In genomic region chr10:66180651-66181318, GRCh38 we compare ENCODE assay signal across 8 cellular contexts.
A peak's percentile ranks its signal among the peaks of the same experiment; 100 is the strongest.
DNase-seq lines count a peak whose midpoint lies in the region; ATAC-seq and TF ChIP-seq lines count a peak whose summit lies in the region.

No MANE protein-coding gene starts in this region.

- no peak overlapping the region for H3K27ac Mint-ChIP-seq in activated naive CD8-positive, alpha-beta T cell treated with anti-CD3 and anti-CD28 coated beads, Interleukin-2, amount 10 ng/mL, durations not matched to agents 7 days and 5 days
- H3K27ac Mint-ChIP-seq in activated naive CD8-positive, alpha-beta T cell treated with anti-CD3 and anti-CD28 coated beads, Interleukin-2, amount 50 U/mL, for 24 hours, result no peak overlapping the region
- no peak overlapping the region for H3K27ac Mint-ChIP-seq in effector memory CD8-positive, alpha-beta T cell

- no peak overlapping the region for H3K4me3 Mint-ChIP-seq in activated naive CD8-positive, alpha-beta T cell treated with anti-CD3 and anti-CD28 coated beads, Interleukin-2, amount 10 ng/mL, durations not matched to agents 7 days and 5 days
- no peak overlapping the region for H3K4me3 Mint-ChIP-seq in activated naive CD8-positive, alpha-beta T cell treated with anti-CD3 and anti-CD28 coated beads, Interleukin-2, amount 50 U/mL, for 24 hours
- H3K4me3 Mint-ChIP-seq in effector memory CD8-positive, alpha-beta T cell, result no peak overlapping the region

- H3K36me3 Mint-ChIP-seq in activated naive CD8-positive, alpha-beta T cell treated with anti-CD3 and anti-CD28 coated beads, Interleukin-2, amount 10 ng/mL, durations not matched to agents 7 days and 5 days, result no peaks in the 10 kb centered on the region
- no peaks in the 10 kb centered on the region for H3K36me3 Mint-ChIP-seq in activated naive CD8-positive, alpha-beta T cell treated with anti-CD3 and anti-CD28 coated beads, Interleukin-2, amount 50 U/mL, for 24 hours (ENCODE audit: low read depth)
- H3K36me3 Mint-ChIP-seq in effector memory CD8-positive, alpha-beta T cell (ENCODE audit: insufficient read depth), result no peaks in the 10 kb centered on the region

- no peak overlapping the region for H3K27ac ChIP-seq in Peyer's patch

- H3K9me3 ChIP-seq in Peyer's patch, result no peaks in the 10 kb centered on the region

- TF ChIP-seq POLR2A in Peyer's patch (IDR thresholded peaks at IDR 0.05), result no peak

- peak; percentile 33 for ATAC-seq in activated naive CD8-positive, alpha-beta T cell treated with anti-CD3 and anti-CD28 coated beads, Interleukin-2, amount 10 ng/mL, durations not matched to agents 7 days and 5 days (ENCODE audit: low read depth)
- no peak for ATAC-seq in activated naive CD8-positive, alpha-beta T cell treated with anti-CD3 and anti-CD28 coated beads, Interleukin-2, amount 50 U/mL, for 24 hours
- ATAC-seq in GM21717 (IDR thresholded peaks at IDR 0.05; ENCODE audit: unreplicated experiment), result peak; percentile 86
- ATAC-seq in effector memory CD8-positive, alpha-beta T cell (replicated peaks), result peak; percentile 48

- no peaks in the 10 kb centered on the region for H3K27me3 ChIP-seq in Peyer's patch

- H3K4me3 ChIP-seq in Peyer's patch, result no peak overlapping the region

- POLR2A ChIA-PET in activated naive CD8-positive, alpha-beta T cell treated with anti-CD3 and anti-CD28 coated beads, Interleukin-2, amount 10 ng/mL, durations not matched to agents 7 days and 5 days (lab: Charles Lee), result no interaction called here

- no peaks in the 10 kb centered on the region for H3K9me3 Mint-ChIP-seq in activated naive CD8-positive, alpha-beta T cell treated with anti-CD3 and anti-CD28 coated beads, Interleukin-2, amount 10 ng/mL, durations not matched to agents 7 days and 5 days
- no peaks in the 10 kb centered on the region for H3K9me3 Mint-ChIP-seq in activated naive CD8-positive, alpha-beta T cell treated with anti-CD3 and anti-CD28 coated beads, Interleukin-2, amount 50 U/mL, for 24 hours
- no peaks in the 10 kb centered on the region for H3K9me3 Mint-ChIP-seq in effector memory CD8-positive, alpha-beta T cell

- no peaks in the 10 kb centered on the region for H3K4me1 Mint-ChIP-seq in activated naive CD8-positive, alpha-beta T cell treated with anti-CD3 and anti-CD28 coated beads, Interleukin-2, amount 10 ng/mL, durations not matched to agents 7 days and 5 days
- H3K4me1 Mint-ChIP-seq in activated naive CD8-positive, alpha-beta T cell treated with anti-CD3 and anti-CD28 coated beads, Interleukin-2, amount 50 U/mL, for 24 hours, result no peaks in the 10 kb centered on the region
- no peaks in the 10 kb centered on the region for H3K4me1 Mint-ChIP-seq in effector memory CD8-positive, alpha-beta T cell (ENCODE audit: low read depth in 2 of 2)

- TF ChIP-seq CTCF in Peyer's patch (IDR thresholded peaks at IDR 0.05), result peak; percentile 16 to 80 (median 65)

- no peaks in the 10 kb centered on the region for H3K4me1 ChIP-seq in Peyer's patch

- no peaks in the 10 kb centered on the region for H3K36me3 ChIP-seq in Peyer's patch

- H3K27me3 Mint-ChIP-seq in activated naive CD8-positive, alpha-beta T cell treated with anti-CD3 and anti-CD28 coated beads, Interleukin-2, amount 10 ng/mL, durations not matched to agents 7 days and 5 days, result no peaks in the 10 kb centered on the region
- no peaks in the 10 kb centered on the region for H3K27me3 Mint-ChIP-seq in activated naive CD8-positive, alpha-beta T cell treated with anti-CD3 and anti-CD28 coated beads, Interleukin-2, amount 50 U/mL, for 24 hours
- H3K27me3 Mint-ChIP-seq in effector memory CD8-positive, alpha-beta T cell, result no peaks in the 10 kb centered on the region

- no peak for DNase-seq in activated naive CD8-positive, alpha-beta T cell treated with anti-CD3 and anti-CD28 coated beads, Interleukin-2, amount 10 ng/mL, durations not matched to agents 7 days and 5 days
- no peak for DNase-seq in activated naive CD8-positive, alpha-beta T cell treated with anti-CD3 and anti-CD28 coated beads, Interleukin-2, amount 50 U/mL, for 24 hours
- peak; percentile 49 for DNase-seq in HT1080 (ENCODE audit: low read depth)
- DNase-seq in Peyer's patch, result no peak
- peak in 2 of 3 experiments; percentile 4 to 5 for DNase-seq in effector memory CD8-positive, alpha-beta T cell
- DNase-seq in medulla oblongata (ENCODE audit: extremely low spot score), result peak; percentile 80
- no peak for DNase-seq in DMS79 (lab: John Stamatoyannopoulos, UW)

Comparison
In these comparisons a context has a peak if more than half of its experiments do, and no peak if none do; other contexts are left out.
1. DNase-seq: peak in HT1080 (single experiment), effector memory CD8-positive, alpha-beta T cell (2 of 3) and medulla oblongata (single experiment); none in activated naive CD8-positive, alpha-beta T cell treated with anti-CD3 and anti-CD28 coated beads, Interleukin-2, amount 10 ng/mL, durations not matched to agents 7 days and 5 days (single experiment), activated naive CD8-positive, alpha-beta T cell treated with anti-CD3 and anti-CD28 coated beads, Interleukin-2, amount 50 U/mL, for 24 hours (single experiment), Peyer's patch (0 of 3) and DMS79 (single experiment).